ENCODE assay signal across 1 cellular context in genomic region chr2:112075490-112076260, GRCh38.
A peak's percentile ranks its signal among the peaks of the same experiment; 100 is the strongest.
TF ChIP-seq lines count a peak whose summit lies in the region.

No MANE protein-coding gene starts in this region.

TF ChIP-seq in GM12878, 131 proteins besides CTCF, POLR2A, EP300 and RAD21 (continued from another document):
- TF ChIP-seq JUNB (IDR thresholded peaks at IDR 0.05) = peak; percentile 57; the same call in 1 of the 2 replicates
- peak; percentile 37; the same call in 1 of the 2 replicates for TF ChIP-seq MTA2 (IDR thresholded peaks at IDR 0.05; ENCODE audit: low read depth)
- peak in 1 of 2 experiments; percentile 49; a peak in 1 of 4 replicates for TF ChIP-seq BHLHE40 (IDR thresholded peaks at IDR 0.05; ENCODE audit: borderline replicate concordance in 1 of 2, low read depth in 2 of 2, low read length in 1 of 2)
- 0 out of 2 replicates have a peak, but pooled peaks have one; percentile 28 for TF ChIP-seq ATF2 (IDR thresholded peaks at IDR 0.05; ENCODE audit: low read length)
- TF ChIP-seq IKZF1 (conservative IDR thresholded peaks at IDR 0.05) = peak; percentile 68; the same call in 1 of the 2 replicates
TF ChIP-seq in GM12878: peak in this region for 13.
